In the genomic region with DNA sequence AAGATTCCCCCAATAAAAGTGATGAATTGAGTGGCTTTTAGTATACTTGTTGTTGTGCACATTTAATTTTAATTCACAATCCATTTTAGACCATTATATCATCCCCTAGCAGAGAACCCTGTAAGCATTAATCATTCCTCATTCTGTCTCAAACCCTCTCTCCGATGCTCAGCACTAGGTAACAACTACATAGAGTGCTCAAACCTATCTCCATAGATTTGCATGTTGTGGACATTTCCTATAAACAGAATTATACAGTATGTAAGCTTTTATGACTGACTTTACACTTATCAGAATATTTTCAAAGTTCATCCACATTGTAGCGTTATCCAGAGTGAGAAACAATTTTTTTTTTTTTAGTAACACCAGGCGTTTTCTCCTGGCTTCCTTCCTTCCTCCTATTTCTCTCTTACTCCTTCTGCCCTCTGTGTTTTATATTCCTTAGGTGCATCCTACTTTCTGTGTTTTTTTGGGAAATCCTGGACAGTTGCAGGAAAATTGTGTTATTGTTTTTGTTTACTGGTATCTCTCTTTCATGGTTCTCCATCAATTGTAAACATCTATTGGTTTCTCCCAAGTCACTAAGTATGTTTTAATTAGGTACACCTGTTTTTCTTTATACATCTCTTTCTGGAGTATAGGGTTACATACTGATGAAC, we compare ENCODE assay signal across 19 cellular contexts.
DNase-seq lines count a peak whose midpoint lies in the region; ATAC-seq, FAIRE-seq and TF ChIP-seq lines count a peak whose summit lies in the region.
"Had no signal": no experiment of that assay in that cellular context is flagged by ENCODE, and none has a peak within 500 bp of the region (broad histone marks: within the 10 kb centered on the region; RNA-seq: fewer than 3 reads in every experiment).

No MANE protein-coding gene starts in this region.

- no peaks in the 10 kb centered on the region for H3K36me3 Mint-ChIP-seq in astrocyte (ENCODE audit: low read depth, unreplicated experiment)
- peaks cover 2% of the 10 kb centered on the region for H3K36me3 Mint-ChIP-seq in activated CD8-positive, alpha-beta memory T cell treated with anti-CD3 and anti-CD28 coated beads, Interleukin-2, amount 10 ng/mL, durations not matched to agents 7 days and 5 days

- no peaks in the 10 kb centered on the region for H3K9me2 ChIP-seq in Karpas-422 (replicated peaks; ENCODE audit: insufficient read depth, low read length)

- peaks cover 48% of the 10 kb centered on the region for H3K9me3 Mint-ChIP-seq in astrocyte (ENCODE audit: unreplicated experiment)
- peaks cover 41% of the 10 kb centered on the region for H3K9me3 Mint-ChIP-seq in activated CD8-positive, alpha-beta memory T cell treated with anti-CD3 and anti-CD28 coated beads, Interleukin-2, amount 10 ng/mL, durations not matched to agents 7 days and 5 days (ENCODE audit: low read depth)

- H3K4me1 ChIP-seq in Karpas-422 (ENCODE audit: low read length) = no peaks in the 10 kb centered on the region
- no peaks in the 10 kb centered on the region for H3K4me1 ChIP-seq in astrocyte (ENCODE audit: insufficient read depth, low read length)
- H3K4me1 ChIP-seq in right lobe of liver = no peaks in the 10 kb centered on the region
- H3K4me1 ChIP-seq: suprapubic skin had no signal

- H2AFZ ChIP-seq in Karpas-422 (ENCODE audit: low read length) = no peak overlapping the region
- H2AFZ ChIP-seq in astrocyte (ENCODE audit: low read depth, low read length) = no peak overlapping the region

- H3K9ac ChIP-seq in Karpas-422 (ENCODE audit: low read length) (no peak overlapping the region), astrocyte (ENCODE audit: low read length) (no peak overlapping the region)

- intact Hi-C loops in right lobe of liver (cut with DNase I) = no loop called here

- peak; percentile 45 for FAIRE-seq in astrocyte (lab: Jason Lieb, UNC)
- FAIRE-seq: kidney had no signal

- no peak overlapping the region for H3K27ac ChIP-seq in Karpas-422 (ENCODE audit: low read length)
- no peak overlapping the region for H3K27ac ChIP-seq in astrocyte (ENCODE audit: low read depth, low read length)
- no peak overlapping the region for H3K27ac ChIP-seq in right lobe of liver
- H3K27ac ChIP-seq: suprapubic skin had no signal

- H4K20me1 ChIP-seq in Karpas-422 (ENCODE audit: insufficient read depth, low read depth, low read length) (no peaks in the 10 kb centered on the region), astrocyte (ENCODE audit: insufficient read depth, low read length) (no peaks in the 10 kb centered on the region)

- no peak for TF ChIP-seq CTCF in astrocyte (IDR thresholded peaks at IDR 0.05; ENCODE audit: insufficient read depth, low read depth, low read length)
- no peak for TF ChIP-seq CTCF in right lobe of liver (IDR thresholded peaks at IDR 0.05)

- H3K4me2 ChIP-seq in Karpas-422 (ENCODE audit: low read depth, low read length, poor library complexity, severe bottlenecking) (no peak overlapping the region), astrocyte (ENCODE audit: low read length) (no peak overlapping the region)

- H3K36me3 ChIP-seq in Karpas-422 (ENCODE audit: insufficient read depth, low read length) (no peaks in the 10 kb centered on the region), astrocyte (ENCODE audit: insufficient read depth, low read length) (no peaks in the 10 kb centered on the region), right lobe of liver (no peaks in the 10 kb centered on the region)
- H3K36me3 ChIP-seq: suprapubic skin had no signal

- DNase-seq in DMS114 treated with DMSO at 0.1 percent for 48 hours (lab: John Stamatoyannopoulos, UW; ENCODE audit: unreplicated experiment) = peak; percentile 98
- peak; percentile 39 for DNase-seq in Karpas-422
- no peak for DNase-seq in astrocyte (ENCODE audit: low read depth)
- DNase-seq in right lobe of liver = no peak
- DNase-seq in DMS79 (lab: John Stamatoyannopoulos, UW) = no peak
- DNase-seq in activated CD8-positive, alpha-beta memory T cell treated with anti-CD3 and anti-CD28 coated beads, Interleukin-2, amount 10 ng/mL, durations not matched to agents 7 days and 5 days = no peak
- DNase-seq in NCI-H446 treated with DMSO at 0.1 percent for 48 hours (lab: John Stamatoyannopoulos, UW) = no peak
- DNase-seq: activated naive CD4-positive, alpha-beta T cell treated with Interleukin-2 at 50 U/mL for 16 hours; COR-L47; cortex of kidney; H7; kidney; midbrain; NCI-H2081; NCI-H774; stimulated activated CD4-positive, alpha-beta T cell treated with anti-CD3 and anti-CD28 coated beads, Interleukin-2, amount 100 ng/mL, for 48 hours; T-helper 2 cell had no signal

- CTCF ChIA-PET in activated CD8-positive, alpha-beta memory T cell treated with anti-CD3 and anti-CD28 coated beads, Interleukin-2, amount 10 ng/mL, durations not matched to agents 7 days and 5 days (lab: Charles Lee) = no interaction called here

- H3K79me2 ChIP-seq in Karpas-422 (ENCODE audit: low read length) (no peaks in the 10 kb centered on the region), astrocyte (ENCODE audit: insufficient read depth, low read length) (no peaks in the 10 kb centered on the region)

- H3K4me1 Mint-ChIP-seq in astrocyte (ENCODE audit: low read depth, unreplicated experiment) = no peaks in the 10 kb centered on the region
- no peaks in the 10 kb centered on the region for H3K4me1 Mint-ChIP-seq in activated CD8-positive, alpha-beta memory T cell treated with anti-CD3 and anti-CD28 coated beads, Interleukin-2, amount 10 ng/mL, durations not matched to agents 7 days and 5 days

- H3K9me3 ChIP-seq in Karpas-422 (ENCODE audit: low read length) = peaks cover 76% of the 10 kb centered on the region
- H3K9me3 ChIP-seq in astrocyte (ENCODE audit: insufficient read depth, low read depth, low read length) = peaks cover 34% of the 10 kb centered on the region
- H3K9me3 ChIP-seq in right lobe of liver = no peaks in the 10 kb centered on the region

- ATAC-seq in right lobe of liver (peak in 3 of 4 donors; percentile 4 to 21 (median 18)), GM21576 (IDR thresholded peaks at IDR 0.05; ENCODE audit: unreplicated experiment) (no peak)
- ATAC-seq in activated CD8-positive, alpha-beta memory T cell treated with anti-CD3 and anti-CD28 coated beads, Interleukin-2, amount 10 ng/mL, durations not matched to agents 7 days and 5 days = no peak

- no peak for TF ChIP-seq POLR2A in right lobe of liver (IDR thresholded peaks at IDR 0.05)

- H3K27me3 ChIP-seq in Karpas-422 (ENCODE audit: low read length) = no peaks in the 10 kb centered on the region
- no peaks in the 10 kb centered on the region for H3K27me3 ChIP-seq in astrocyte (ENCODE audit: insufficient read depth, low read length)
- peaks cover 0 to 17% of the 10 kb centered on the region in 2 donors for H3K27me3 ChIP-seq in right lobe of liver

- no peaks in the 10 kb centered on the region for H3K27me3 Mint-ChIP-seq in astrocyte (ENCODE audit: low read depth, unreplicated experiment)
- no peaks in the 10 kb centered on the region for H3K27me3 Mint-ChIP-seq in activated CD8-positive, alpha-beta memory T cell treated with anti-CD3 and anti-CD28 coated beads, Interleukin-2, amount 10 ng/mL, durations not matched to agents 7 days and 5 days

- H3K27ac Mint-ChIP-seq in astrocyte (ENCODE audit: unreplicated experiment) = no peak overlapping the region
- H3K27ac Mint-ChIP-seq in activated CD8-positive, alpha-beta memory T cell treated with anti-CD3 and anti-CD28 coated beads, Interleukin-2, amount 10 ng/mL, durations not matched to agents 7 days and 5 days = no peak overlapping the region

- H3K4me3 ChIP-seq in Karpas-422 (ENCODE audit: low read length) (no peak overlapping the region), astrocyte (ENCODE audit: insufficient read depth, low read depth, low read length) (no peak overlapping the region), right lobe of liver (no peak overlapping the region)
- H3K4me3 ChIP-seq: suprapubic skin had no signal

- WGBS in right lobe of liver (ENCODE audit: insufficient coverage, low coverage, low lambda C conversion rate, missing lambda C conversion rate) = 18% methylated on average over 3 of the region's 3 CpGs

- no peak overlapping the region for H3K4me3 Mint-ChIP-seq in astrocyte (ENCODE audit: unreplicated experiment)
- H3K4me3 Mint-ChIP-seq in activated CD8-positive, alpha-beta memory T cell treated with anti-CD3 and anti-CD28 coated beads, Interleukin-2, amount 10 ng/mL, durations not matched to agents 7 days and 5 days = no peak overlapping the region

Comparison
In these comparisons a context has a peak if more than half of its experiments do, and no peak if none do; other contexts are left out.
1. DNase-seq: peak in DMS114 treated with DMSO at 0.1 percent for 48 hours (single experiment) and Karpas-422 (single experiment); none in astrocyte (single experiment), right lobe of liver (0 of 3), DMS79 (single experiment), activated CD8-positive, alpha-beta memory T cell treated with anti-CD3 and anti-CD28 coated beads, Interleukin-2, amount 10 ng/mL, durations not matched to agents 7 days and 5 days (single experiment) and NCI-H446 treated with DMSO at 0.1 percent for 48 hours (single experiment).
2. ATAC-seq: peak in right lobe of liver (3 of 4); none in GM21576 (single experiment) and activated CD8-positive, alpha-beta memory T cell treated with anti-CD3 and anti-CD28 coated beads, Interleukin-2, amount 10 ng/mL, durations not matched to agents 7 days and 5 days (single experiment).